ENCODE assay signal across 23 cellular contexts in the genomic region with DNA sequence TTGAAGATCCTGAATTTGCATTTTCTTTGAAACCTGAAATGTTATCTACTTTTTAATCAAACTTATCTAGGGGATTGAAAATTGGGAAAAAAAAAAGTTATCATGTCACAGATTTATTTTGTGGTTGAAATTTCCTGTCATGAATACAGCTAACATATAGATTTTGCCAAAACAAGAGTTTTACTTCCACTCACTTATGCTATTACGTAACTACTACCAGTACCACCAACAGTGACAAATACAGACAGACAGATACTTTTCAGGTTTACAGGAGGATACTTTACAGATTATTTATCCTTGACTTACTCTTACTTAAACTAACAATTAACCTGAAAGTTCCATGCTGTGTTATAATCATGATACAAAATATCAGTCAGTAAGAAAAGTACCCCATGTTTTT.
"Had no signal": no experiment of that assay in that cellular context is flagged by ENCODE, and none has a peak within 500 bp of the region (broad histone marks: within the 10 kb centered on the region; RNA-seq: fewer than 3 reads in every experiment).

No MANE protein-coding gene starts in this region.

- H3K36me3 ChIP-seq: MG63 had no signal

- H3K9me3 ChIP-seq: MG63 had no signal

- H3K4me3 ChIP-seq: MG63 had no signal

- ATAC-seq: activated CD8-positive, alpha-beta T cell treated with anti-CD3 and anti-CD28 coated beads for 36 hours; activated naive CD8-positive, alpha-beta T cell treated with anti-CD3 and anti-CD28 coated beads, Interleukin-2, amount 50 U/mL, for 24 hours; Panc1 had no signal

- DNase-seq: activated CD4-positive, alpha-beta T cell treated with anti-CD3 and anti-CD28 coated beads, Interleukin-2, amount 10 ng/mL, durations not matched to agents 24 days and 14 days; activated CD4-positive, alpha-beta T cell treated with anti-CD3 and anti-CD28 coated beads, Interleukin-2, amount 50 U/mL, for 4 hours; activated CD8-positive, alpha-beta T cell treated with anti-CD3 and anti-CD28 coated beads for 36 hours; activated gamma-delta T cell treated with Interleukin-2 at 50 U/mL for 16 hours; activated naive CD4-positive, alpha-beta T cell treated with anti-CD3 and anti-CD28 coated beads, Interleukin-2, amount 10 ng/mL, durations not matched to agents 7 days and 5 days; activated naive CD8-positive, alpha-beta T cell treated with anti-CD3 and anti-CD28 coated beads, Interleukin-2, amount 50 U/mL, for 24 hours; activated T-cell treated with anti-CD3 and anti-CD28 coated beads, Interleukin-2, amount 50 U/mL, for 24 hours; anterior cingulate cortex; caudate nucleus; cerebellar nuclear complex; Kasumi-1; KG1; MG63; NCI-H1048; NCI-H1105 treated with DMSO at 0.1 percent for 48 hours; NCI-H1436; NCI-H1694; NCI-H1930; NCI-H345; NCI-H524 treated with DMSO at 0.1 percent for 48 hours; SHP77 treated with DMSO at 0.1 percent for 48 hours; T1000 had no signal
